ENCODE assay signal across 22 cellular contexts in genomic region chr16:84379731-84380369, GRCh38. TPM values are rescaled to one million over a fixed set of nuclear protein-coding genes. Genes with fewer than 3 reads are reported as not detected.
DNase-seq lines count a peak whose midpoint lies in the region; ATAC-seq, FAIRE-seq and TF ChIP-seq lines count a peak whose summit lies in the region.
"Had no signal": no experiment of that assay in that cellular context is flagged by ENCODE, and none has a peak within 500 bp of the region (broad histone marks: within the 10 kb centered on the region; RNA-seq: fewer than 3 reads in every experiment).

No MANE protein-coding gene starts in this region.

- TF ChIP-seq CTCF in C4-2B (conservative IDR thresholded peaks at IDR 0.05) (no peak), bronchial epithelial cell (IDR thresholded peaks at IDR 0.05; ENCODE audit: insufficient read depth, low read length, severe bottlenecking) (no peak), nephron progenitor cell (IDR thresholded peaks at IDR 0.05) (no peak)

- H3K36me3 Mint-ChIP-seq in nephron progenitor cell (ENCODE audit: low read depth): peaks cover under 1% of the 10 kb centered on the region
- no peaks in the 10 kb centered on the region for H3K36me3 Mint-ChIP-seq in T-helper 2 cell treated with Interferon-gamma antibody and Interleukin-4, amounts not matched to agents 5 μg/mL and 100 μg/mL, for 36 hours (ENCODE audit: low read depth)
- H3K36me3 Mint-ChIP-seq in activated T-helper 17 cell treated with anti-CD3 and anti-CD28 coated beads, Interleukin-2, amount 50 U/mL, for 72 hours (ENCODE audit: low read depth): no peaks in the 10 kb centered on the region
- H3K36me3 Mint-ChIP-seq: activated CD8-positive, alpha-beta memory T cell treated with anti-CD3 and anti-CD28 coated beads, Interleukin-2, amount 10 ng/mL, durations not matched to agents 7 days and 5 days had no signal

- no peaks in the 10 kb centered on the region for H3K27me3 ChIP-seq in bronchial epithelial cell (ENCODE audit: control insufficient read depth, insufficient read depth, low read length)
- H3K27me3 ChIP-seq: brain microvascular endothelial cell, thyroid gland had no signal

- H3K36me3 ChIP-seq in bronchial epithelial cell (ENCODE audit: control insufficient read depth, insufficient read depth, low read length): no peaks in the 10 kb centered on the region
- H3K36me3 ChIP-seq: brain microvascular endothelial cell, thyroid gland had no signal

- H3K27ac Mint-ChIP-seq in nephron progenitor cell: peak overlapping the region; percentile 34
- H3K27ac Mint-ChIP-seq in T-helper 2 cell treated with Interferon-gamma antibody and Interleukin-4, amounts not matched to agents 5 μg/mL and 100 μg/mL, for 36 hours: no peak overlapping the region
- no peak overlapping the region for H3K27ac Mint-ChIP-seq in activated T-helper 17 cell treated with anti-CD3 and anti-CD28 coated beads, Interleukin-2, amount 50 U/mL, for 72 hours
- H3K27ac Mint-ChIP-seq: activated CD4-positive, alpha-beta T cell treated with anti-CD3 and anti-CD28 coated beads for 36 hours; activated CD8-positive, alpha-beta memory T cell treated with anti-CD3 and anti-CD28 coated beads, Interleukin-2, amount 10 ng/mL, durations not matched to agents 7 days and 5 days; activated T-helper 2 cell treated with anti-CD3 and anti-CD28 coated beads, Interferon-gamma antibody, Interleukin-2, Interleukin-4, amounts not matched to agents 10 μg/mL and 5 μg/mL and 100 μg/mL, durations not matched to agents 14 hours and 24 hours and 36 hours; HFFc6 had no signal

- H3K4me3 Mint-ChIP-seq in nephron progenitor cell: no peak overlapping the region
- H3K4me3 Mint-ChIP-seq in T-helper 2 cell treated with Interferon-gamma antibody and Interleukin-4, amounts not matched to agents 5 μg/mL and 100 μg/mL, for 36 hours: no peak overlapping the region
- no peak overlapping the region for H3K4me3 Mint-ChIP-seq in activated T-helper 17 cell treated with anti-CD3 and anti-CD28 coated beads, Interleukin-2, amount 50 U/mL, for 72 hours
- H3K4me3 Mint-ChIP-seq: activated CD4-positive, alpha-beta T cell treated with anti-CD3 and anti-CD28 coated beads for 36 hours; activated CD8-positive, alpha-beta memory T cell treated with anti-CD3 and anti-CD28 coated beads, Interleukin-2, amount 10 ng/mL, durations not matched to agents 7 days and 5 days; HFFc6; neural crest cell had no signal

- no peak overlapping the region for H3K4me3 ChIP-seq in bronchial epithelial cell (ENCODE audit: low read depth, low read length)
- H3K4me3 ChIP-seq: coronary artery, thyroid gland had no signal

- H3K27ac ChIP-seq in C4-2B: peak overlapping the region; percentile 65
- H3K27ac ChIP-seq: brain microvascular endothelial cell, coronary artery, thyroid gland had no signal

- FAIRE-seq in bronchial epithelial cell (lab: Jason Lieb, UNC): no peak
- FAIRE-seq: endometrium had no signal

- in situ Hi-C loops in G401 (cut with HindIII; ENCODE audit: low sequenced_read_pairs): no loop called here

- H3K9me3 Mint-ChIP-seq in nephron progenitor cell: peaks cover 9% of the 10 kb centered on the region
- peaks cover 9% of the 10 kb centered on the region for H3K9me3 Mint-ChIP-seq in T-helper 2 cell treated with Interferon-gamma antibody and Interleukin-4, amounts not matched to agents 5 μg/mL and 100 μg/mL, for 36 hours
- H3K9me3 Mint-ChIP-seq in activated T-helper 17 cell treated with anti-CD3 and anti-CD28 coated beads, Interleukin-2, amount 50 U/mL, for 72 hours: peaks cover 1% of the 10 kb centered on the region

- DNase-seq in NCI-H2171 (lab: John Stamatoyannopoulos, UW): peak; percentile 54
- DNase-seq in bronchial epithelial cell (ENCODE audit: low read depth): peak; percentile 57
- no peak for DNase-seq in nephron progenitor cell
- no peak for DNase-seq in T-helper 2 cell treated with Interferon-gamma antibody and Interleukin-4, amounts not matched to agents 5 μg/mL and 100 μg/mL, for 36 hours (ENCODE audit: low spot score)
- DNase-seq in G401 (ENCODE audit: low spot score): no peak
- DNase-seq: activated CD4-positive, alpha-beta T cell treated with anti-CD3 and anti-CD28 coated beads for 36 hours; activated CD8-positive, alpha-beta memory T cell treated with anti-CD3 and anti-CD28 coated beads, Interleukin-2, amount 10 ng/mL, durations not matched to agents 7 days and 5 days; brain microvascular endothelial cell; HFFc6; NCI-H1436; NCI-H345; stimulated activated naive CD4-positive, alpha-beta T cell treated with Interleukin-2 at 50 U/mL for 16 hours had no signal

- peaks cover 27% of the 10 kb centered on the region for H3K27me3 Mint-ChIP-seq in nephron progenitor cell (ENCODE audit: low read depth, poor library complexity)
- H3K27me3 Mint-ChIP-seq in T-helper 2 cell treated with Interferon-gamma antibody and Interleukin-4, amounts not matched to agents 5 μg/mL and 100 μg/mL, for 36 hours (ENCODE audit: low read depth): peaks cover 7% of the 10 kb centered on the region
- H3K27me3 Mint-ChIP-seq in activated T-helper 17 cell treated with anti-CD3 and anti-CD28 coated beads, Interleukin-2, amount 50 U/mL, for 72 hours: peaks cover 15% of the 10 kb centered on the region

- peaks cover 22% of the 10 kb centered on the region for H3K4me1 Mint-ChIP-seq in nephron progenitor cell
- H3K4me1 Mint-ChIP-seq in T-helper 2 cell treated with Interferon-gamma antibody and Interleukin-4, amounts not matched to agents 5 μg/mL and 100 μg/mL, for 36 hours (ENCODE audit: low read depth): peaks cover 5% of the 10 kb centered on the region
- H3K4me1 Mint-ChIP-seq in activated T-helper 17 cell treated with anti-CD3 and anti-CD28 coated beads, Interleukin-2, amount 50 U/mL, for 72 hours: no peaks in the 10 kb centered on the region
- H3K4me1 Mint-ChIP-seq: activated CD4-positive, alpha-beta T cell treated with anti-CD3 and anti-CD28 coated beads for 36 hours had no signal

- ATAC-seq in activated T-helper 17 cell treated with anti-CD3 and anti-CD28 coated beads, Interleukin-2, amount 50 U/mL, for 72 hours (replicated peaks): no peak
- ATAC-seq: activated CD4-positive, alpha-beta T cell treated with anti-CD3 and anti-CD28 coated beads for 36 hours; activated CD8-positive, alpha-beta memory T cell treated with anti-CD3 and anti-CD28 coated beads, Interleukin-2, amount 10 ng/mL, durations not matched to agents 7 days and 5 days had no signal

RNA-seq across cellular contexts. Expression of gene ATP2C2, which starts 11.5 kb away (rescaled TPM):
- 32.1 and 204 TPM in 2 replicates for total RNA-seq in bronchial epithelial cell
- total RNA-seq in G401 (2014; rRNA removed; shearing (Covaris generic)): not detected in 2 replicates
- total RNA-seq in activated T-helper 17 cell treated with anti-CD3 and anti-CD28 coated beads, Interleukin-2, amount 50 U/mL, for 72 hours: not detected
- total RNA-seq: activated CD4-positive, alpha-beta T cell treated with anti-CD3 and anti-CD28 coated beads for 36 hours; activated CD8-positive, alpha-beta memory T cell treated with anti-CD3 and anti-CD28 coated beads, Interleukin-2, amount 10 ng/mL, durations not matched to agents 7 days and 5 days; activated T-helper 2 cell treated with anti-CD3 and anti-CD28 coated beads, Interferon-gamma antibody, Interleukin-2, Interleukin-4, amounts not matched to agents 10 μg/mL and 5 μg/mL and 100 μg/mL, durations not matched to agents 14 hours and 24 hours and 36 hours; HFFc6; MCF 10A; mononuclear cell; skeletal muscle tissue had no signal

Comparison
In these comparisons a context has a peak if more than half of its experiments do, and no peak if none do; other contexts are left out.
1. DNase-seq: peak in NCI-H2171 (single experiment) and bronchial epithelial cell (single experiment); none in nephron progenitor cell (single experiment), T-helper 2 cell treated with Interferon-gamma antibody and Interleukin-4, amounts not matched to agents 5 μg/mL and 100 μg/mL, for 36 hours (single experiment) and G401 (single experiment).
2. RNA of gene ATP2C2, which starts 11.5 kb away (total RNA-seq): 32.1 to 204 TPM in bronchial epithelial cell; not detected in activated T-helper 17 cell treated with anti-CD3 and anti-CD28 coated beads, Interleukin-2, amount 50 U/mL, for 72 hours and not detected in G401; every median in the first group is over 10 times any median in the second.